Comparison of ENCODE assay signal across 19 cellular contexts in genomic region chr17:64535357-64535756, GRCh38.
"Had no signal": no experiment of that assay in that cellular context is flagged by ENCODE, and none has a peak within 500 bp of the region (broad histone marks: within the 10 kb centered on the region; RNA-seq: fewer than 3 reads in every experiment).

No MANE protein-coding gene starts in this region.

- H3K4me3 ChIP-seq: upper lobe of right lung had no signal

- H3K27me3 Mint-ChIP-seq: activated CD4-positive, alpha-beta T cell treated with anti-CD3 and anti-CD28 coated beads, Interleukin-2, amount 10 ng/mL, durations not matched to agents 24 days and 14 days; activated naive CD8-positive, alpha-beta T cell treated with anti-CD3 and anti-CD28 coated beads, Interleukin-2, amount 10 ng/mL, durations not matched to agents 7 days and 5 days; brain; natural killer cell treated with Interleukin-12 subunit alpha and Interleukin-12 subunit beta and Interleukin-15 and Interleukin-18, amount 100 ng/mL, for 72 hours had no signal

- H3K27ac Mint-ChIP-seq: activated CD4-positive, alpha-beta T cell treated with anti-CD3 and anti-CD28 coated beads, Interleukin-2, amount 10 ng/mL, durations not matched to agents 24 days and 14 days; activated naive CD8-positive, alpha-beta T cell treated with anti-CD3 and anti-CD28 coated beads, Interleukin-2, amount 10 ng/mL, durations not matched to agents 7 days and 5 days; natural killer cell treated with Interleukin-12 subunit alpha and Interleukin-12 subunit beta and Interleukin-15 and Interleukin-18, amount 100 ng/mL, for 72 hours had no signal

- H3K27ac ChIP-seq: upper lobe of right lung had no signal

- H3K9me3 Mint-ChIP-seq: activated CD4-positive, alpha-beta T cell treated with anti-CD3 and anti-CD28 coated beads, Interleukin-2, amount 10 ng/mL, durations not matched to agents 24 days and 14 days; activated naive CD8-positive, alpha-beta T cell treated with anti-CD3 and anti-CD28 coated beads, Interleukin-2, amount 10 ng/mL, durations not matched to agents 7 days and 5 days; brain; natural killer cell treated with Interleukin-12 subunit alpha and Interleukin-12 subunit beta and Interleukin-15 and Interleukin-18, amount 100 ng/mL, for 72 hours had no signal

- ATAC-seq: natural killer cell treated with Interleukin-12 subunit alpha and Interleukin-12 subunit beta and Interleukin-15 and Interleukin-18, amount 100 ng/mL, for 72 hours; upper lobe of right lung had no signal

- H3K27me3 ChIP-seq: upper lobe of right lung had no signal

- H3K9me3 ChIP-seq: upper lobe of right lung had no signal

- H3K4me1 Mint-ChIP-seq: brain had no signal

- DNase-seq: activated CD4-positive, alpha-beta T cell treated with anti-CD3 and anti-CD28 coated beads, Interleukin-2, amount 10 ng/mL, durations not matched to agents 24 days and 14 days; activated CD4-positive, CD25-positive, alpha-beta regulatory T cell; activated CD8-positive, alpha-beta memory T cell treated with anti-CD3 and anti-CD28 coated beads for 24 hours; activated CD8-positive, alpha-beta memory T cell treated with anti-CD3 and anti-CD28 coated beads, Interleukin-2, amount 50 U/mL, for 48 hours; activated gamma-delta T cell; activated naive CD8-positive, alpha-beta T cell treated with anti-CD3 and anti-CD28 coated beads, Interleukin-2, amount 10 ng/mL, durations not matched to agents 7 days and 5 days; amygdala; cerebellar nuclear complex; effector CD4-positive, alpha-beta T cell; foreskin fibroblast; mesendoderm; nucleus accumbens; retina; stimulated activated naive CD4-positive, alpha-beta T cell; T-helper 1 cell; T-helper 9 cell; upper lobe of right lung had no signal

- H3K4me3 Mint-ChIP-seq: activated CD4-positive, alpha-beta T cell treated with anti-CD3 and anti-CD28 coated beads, Interleukin-2, amount 10 ng/mL, durations not matched to agents 24 days and 14 days; activated naive CD8-positive, alpha-beta T cell treated with anti-CD3 and anti-CD28 coated beads, Interleukin-2, amount 10 ng/mL, durations not matched to agents 7 days and 5 days; brain; natural killer cell treated with Interleukin-12 subunit alpha and Interleukin-12 subunit beta and Interleukin-15 and Interleukin-18, amount 100 ng/mL, for 72 hours had no signal
